8 cellular contexts compared by ENCODE assay signal in genomic region chr20:36574278-36575065, GRCh38. TPM values are rescaled to one million over a fixed set of nuclear protein-coding genes. Genes with fewer than 3 reads are reported as not detected.
A peak's percentile ranks its signal among the peaks of the same experiment; 100 is the strongest.
DNase-seq lines count a peak whose midpoint lies in the region; ATAC-seq and TF ChIP-seq lines count a peak whose summit lies in the region.

No MANE protein-coding gene starts in this region.

- H3K4me3 ChIP-seq in KMS-11 (IDR thresholded peaks at IDR 0.05; ENCODE audit: insufficient read depth, low read depth, low read length) (peak overlapping the region; percentile 55), WI38 (ENCODE audit: low read depth, low read length) (peak overlapping the region; percentile 78), choroid plexus epithelial cell (ENCODE audit: low read depth, low read length) (peak overlapping the region; percentile 71), liver (ENCODE audit: low read depth in 1 of 3, low read length in 3 of 3) (peak overlapping the region; percentile 63 to 88 (median 66))

- TF ChIP-seq RAD21 in liver (IDR thresholded peaks at IDR 0.05), result no peak

- TF ChIP-seq CTCF in KMS-11 (conservative IDR thresholded peaks at IDR 0.05; ENCODE audit: low read depth, low read length), result 0 out of 2 replicates have a peak, but pooled peaks have one; percentile 15
- TF ChIP-seq CTCF in WI38 (IDR thresholded peaks at IDR 0.05; ENCODE audit: low read depth, low read length), result no peak
- TF ChIP-seq CTCF in choroid plexus epithelial cell (conservative IDR thresholded peaks at IDR 0.05; ENCODE audit: low read depth, low read length), result no peak
- TF ChIP-seq CTCF in liver (IDR thresholded peaks at IDR 0.05; ENCODE audit: low read depth, low read length, missing input control), result no peak

- DNase-seq in DMS 273 treated with DMSO at 0.1 percent for 48 hours (lab: John Stamatoyannopoulos, UW), result peak; percentile 45
- peak; percentile 47 for DNase-seq in choroid plexus epithelial cell (ENCODE audit: low read depth)
- DNase-seq in stimulated activated CD8-positive, alpha-beta memory T cell treated with anti-CD3 and anti-CD28 coated beads, Interleukin-12 subunit alpha, Interleukin-12 subunit beta, amount 100 ng/mL, for 4 hours (ENCODE audit: low read depth), result peak; percentile 38

- peak overlapping the region; percentile 89 for H3K27ac ChIP-seq in KMS-11
- peak overlapping the region; percentile 93 to 98 for H3K27ac ChIP-seq in liver (ENCODE audit: low read depth in 1 of 2, low read length in 2 of 2)

- H3K79me2 ChIP-seq in KMS-11 (ENCODE audit: insufficient read depth, low read depth), result peaks cover 52% of the 10 kb centered on the region

- H3K27me3 ChIP-seq in KMS-11 (ENCODE audit: insufficient read depth, low read depth) (no peaks in the 10 kb centered on the region), liver (ENCODE audit: control insufficient read depth in 4 of 4, insufficient read depth in 4 of 4, low read length in 3 of 4) (no peaks in the 10 kb centered on the region)

- H3K4me2 ChIP-seq in KMS-11, result peak overlapping the region; percentile 71

- peaks cover 21% of the 10 kb centered on the region for H4K20me1 ChIP-seq in KMS-11 (ENCODE audit: insufficient read depth)

- H3K36me3 ChIP-seq in KMS-11 (ENCODE audit: insufficient read depth) (no peaks in the 10 kb centered on the region), liver (ENCODE audit: control insufficient read depth in 4 of 4, insufficient read depth in 3 of 4, low read depth in 1 of 4, low read length in 3 of 4) (peaks cover 0 to 2% (median under 1%) of the 10 kb centered on the region in 4 donors)

- peak overlapping the region; percentile 100 for H3K9ac ChIP-seq in KMS-11
- peak overlapping the region in 1 of 2 donors; percentile 71 for H3K9ac ChIP-seq in liver (ENCODE audit: low read depth in 1 of 2, low read length in 2 of 2)

- under 1% methylated on average over 73 of the region's 76 CpGs for WGBS in liver

- H3K9me3 ChIP-seq in liver (ENCODE audit: control insufficient read depth in 4 of 4, low read length in 3 of 4), result no peaks in the 10 kb centered on the region

- ATAC-seq in GM21717 (IDR thresholded peaks at IDR 0.05; ENCODE audit: unreplicated experiment), result no peak
- no peak for ATAC-seq in HG02970 (IDR thresholded peaks at IDR 0.05; ENCODE audit: low FRiP score, unreplicated experiment)

- H2AFZ ChIP-seq in KMS-11 (ENCODE audit: low read depth), result peak overlapping the region; percentile 67; the same call in 1 of the 2 replicates

- peaks cover 34% of the 10 kb centered on the region for H3K4me1 ChIP-seq in KMS-11 (ENCODE audit: low read depth, poor library complexity, severe bottlenecking)
- peaks cover 6 to 24% (median 14%) of the 10 kb centered on the region in 4 donors for H3K4me1 ChIP-seq in liver (ENCODE audit: control insufficient read depth in 4 of 4, insufficient read depth in 4 of 4, low read length in 3 of 4)

TF ChIP-seq in liver, 16 proteins besides CTCF, POLR2A, EP300 and RAD21:
- TF ChIP-seq GABPA (IDR thresholded peaks at IDR 0.05 in 1 of 2, conservative IDR thresholded peaks at IDR 0.05 in 1 of 2), result no peak
- TF ChIP-seq MAX (IDR thresholded peaks at IDR 0.05), result no peak
- TF ChIP-seq ATF3 (IDR thresholded peaks at IDR 0.05), result no peak
- TF ChIP-seq FOXA2 (IDR thresholded peaks at IDR 0.05), result no peak
- TF ChIP-seq EGR1 (IDR thresholded peaks at IDR 0.05; ENCODE audit: low read depth in 2 of 2), result no peak
- no peak for TF ChIP-seq REST (IDR thresholded peaks at IDR 0.05)
- no peak for TF ChIP-seq NR2F2 (IDR thresholded peaks at IDR 0.05)
- TF ChIP-seq TAF1 (conservative IDR thresholded peaks at IDR 0.05), result no peak
- TF ChIP-seq YY1 (IDR thresholded peaks at IDR 0.05), result no peak
- no peak for TF ChIP-seq FOXA1 (IDR thresholded peaks at IDR 0.05)
- TF ChIP-seq HNF4A (conservative IDR thresholded peaks at IDR 0.05), result no peak
- TF ChIP-seq SP1 (IDR thresholded peaks at IDR 0.05), result no peak
TF ChIP-seq in liver: peak in this region for 0.

RNA-seq across cellular contexts. Expression of gene TGIF2, which starts 1.1 kb away (rescaled TPM):
- 1 to 10 TPM; 4.8 to 7.9 TPM for total RNA-seq in liver
- polyA plus RNA-seq in liver, result 1 to 10 TPM; 3.7 to 3.9 TPM

RNA-seq across cellular contexts. Expression of gene RAB5IF, which starts 31.1 kb away (rescaled TPM):
- total RNA-seq in liver, result 10 to 100 TPM; 58.9 to 83.5 TPM
- 100 to 1,000 TPM; 167 to 170 TPM for polyA plus RNA-seq in liver

RNA-seq across cellular contexts. Expression of gene MYL9, which starts 33.2 kb away (rescaled TPM):
- 1 to 10 TPM in 1 of 2 donors, under 1 TPM in 1; 0.98 to 5.4 TPM for total RNA-seq in liver
- polyA plus RNA-seq in liver, result 10 to 100 TPM in 1 of 2 donors, 1 to 10 TPM in 1; 9.9 to 27.0 TPM
